Comparison of ENCODE assay signal across 8 cellular contexts in genomic region chr7:23298885-23299769, GRCh38. TPM values are rescaled to one million over a fixed set of nuclear protein-coding genes. Genes with fewer than 3 reads are reported as not detected.
DNase-seq lines count a peak whose midpoint lies in the region; ATAC-seq and TF ChIP-seq lines count a peak whose summit lies in the region.

Gene MALSU1 (plus strand): TSS chr7:23299339. CDS start chr7:23299353, 14 bp downstream.

- H3K27ac Mint-ChIP-seq in activated naive CD8-positive, alpha-beta T cell treated with anti-CD3 and anti-CD28 coated beads, Interleukin-2, amount 10 ng/mL, durations not matched to agents 7 days and 5 days: peak within 1 kb of the TSS; percentile 96
- peak within 1 kb of the TSS; percentile 93 for H3K27ac Mint-ChIP-seq in osteocyte (ENCODE audit: unreplicated experiment)

- no peaks in the 10 kb centered on the region for H4K20me1 ChIP-seq in SU-DHL-6 (ENCODE audit: low read depth, low read length)

- H3K36me3 ChIP-seq in SU-DHL-6 (ENCODE audit: low read length): peaks cover 7% of the 10 kb centered on the region; the same call in 1 of the 2 replicates
- peaks cover 5% of the 10 kb centered on the region for H3K36me3 ChIP-seq in thymus (ENCODE audit: control insufficient read depth, insufficient read depth)

- H3F3A ChIP-seq in SU-DHL-6 (ENCODE audit: insufficient read depth): peaks cover 14% of the 10 kb centered on the region

- TF ChIP-seq CTCF in SU-DHL-6 (IDR thresholded peaks at IDR 0.05; ENCODE audit: insufficient read depth, low read length, poor library complexity, severe bottlenecking) (no peak), osteocyte (IDR thresholded peaks at IDR 0.05) (no peak)

- TF ChIP-seq POLR2A in GM10847 (IDR thresholded peaks at IDR 0.05; ENCODE audit: extremely low read depth, insufficient read length): peak; percentile 92

- peaks cover 31% of the 10 kb centered on the region for H3K4me1 Mint-ChIP-seq in activated naive CD8-positive, alpha-beta T cell treated with anti-CD3 and anti-CD28 coated beads, Interleukin-2, amount 10 ng/mL, durations not matched to agents 7 days and 5 days
- H3K4me1 Mint-ChIP-seq in osteocyte (ENCODE audit: unreplicated experiment): peaks cover 41% of the 10 kb centered on the region

- H3K27me3 Mint-ChIP-seq in activated naive CD8-positive, alpha-beta T cell treated with anti-CD3 and anti-CD28 coated beads, Interleukin-2, amount 10 ng/mL, durations not matched to agents 7 days and 5 days: no peaks in the 10 kb centered on the region
- H3K27me3 Mint-ChIP-seq in osteocyte (ENCODE audit: unreplicated experiment): no peaks in the 10 kb centered on the region

- peak within 1 kb of the TSS; percentile 81 for H3K4me2 ChIP-seq in SU-DHL-6 (ENCODE audit: low read depth, low read length, poor library complexity, severe bottlenecking)

- no peaks in the 10 kb centered on the region for H3K9me2 ChIP-seq in SU-DHL-6 (replicated peaks; ENCODE audit: insufficient read depth, low read length)

- DNase-seq in NCI-H128 (lab: John Stamatoyannopoulos, UW; ENCODE audit: unreplicated experiment) (peak; percentile 93), head of caudate nucleus (peak; percentile 95 to 99 (median 98)), osteocyte (ENCODE audit: extremely low spot score, unreplicated experiment) (peak; percentile 97)
- peak; percentile 95 for DNase-seq in activated naive CD8-positive, alpha-beta T cell treated with anti-CD3 and anti-CD28 coated beads, Interleukin-2, amount 10 ng/mL, durations not matched to agents 7 days and 5 days

- peak within 1 kb of the TSS; percentile 46 for H3K27ac ChIP-seq in SU-DHL-6 (ENCODE audit: low read depth, low read length)
- peak within 1 kb of the TSS; percentile 78 for H3K27ac ChIP-seq in thymus (ENCODE audit: low read depth)

- H3K9ac ChIP-seq in SU-DHL-6 (ENCODE audit: low read length): peak within 1 kb of the TSS; percentile 80

- peak within 1 kb of the TSS; percentile 82 for H2AFZ ChIP-seq in SU-DHL-6 (ENCODE audit: low read depth, low read length, severe bottlenecking)

- intact Hi-C loops in head of caudate nucleus (cut with DNase I): loop anchor here (5.0 kb wide), 1 partner anchor 117 kb away; the partner anchor contains the start of gene NUP42

- H3K4me1 ChIP-seq in thymus (ENCODE audit: control insufficient read depth, insufficient read depth, low read length): peaks cover 5% of the 10 kb centered on the region

- peaks cover 5% of the 10 kb centered on the region for H3K9me3 Mint-ChIP-seq in activated naive CD8-positive, alpha-beta T cell treated with anti-CD3 and anti-CD28 coated beads, Interleukin-2, amount 10 ng/mL, durations not matched to agents 7 days and 5 days
- no peaks in the 10 kb centered on the region for H3K9me3 Mint-ChIP-seq in osteocyte (ENCODE audit: unreplicated experiment)

- peaks cover 16% of the 10 kb centered on the region for H3K36me3 Mint-ChIP-seq in activated naive CD8-positive, alpha-beta T cell treated with anti-CD3 and anti-CD28 coated beads, Interleukin-2, amount 10 ng/mL, durations not matched to agents 7 days and 5 days
- H3K36me3 Mint-ChIP-seq in osteocyte (ENCODE audit: unreplicated experiment): peaks cover 9% of the 10 kb centered on the region

- peak within 1 kb of the TSS; percentile 97 for H3K4me3 Mint-ChIP-seq in activated naive CD8-positive, alpha-beta T cell treated with anti-CD3 and anti-CD28 coated beads, Interleukin-2, amount 10 ng/mL, durations not matched to agents 7 days and 5 days
- H3K4me3 Mint-ChIP-seq in osteocyte (ENCODE audit: unreplicated experiment): peak within 1 kb of the TSS; percentile 91

- H3K79me2 ChIP-seq in SU-DHL-6 (ENCODE audit: insufficient read depth, low read length): peaks cover 39% of the 10 kb centered on the region

- WGBS in thymus: 1% methylated on average over 59 of the region's 59 CpGs

- H3K4me3 ChIP-seq in SU-DHL-6 (ENCODE audit: insufficient read depth, low read length, poor library complexity, severe bottlenecking) (peak within 1 kb of the TSS; percentile 81), thymus (ENCODE audit: low read length) (peak within 1 kb of the TSS; percentile 86)

- H3K27me3 ChIP-seq in SU-DHL-6 (ENCODE audit: low read length) (no peaks in the 10 kb centered on the region), thymus (ENCODE audit: control insufficient read depth, insufficient read depth) (peaks cover 2% of the 10 kb centered on the region)

- ATAC-seq in HG02678 (IDR thresholded peaks at IDR 0.05; ENCODE audit: unreplicated experiment): peak; percentile 100
- peak; percentile 99 for ATAC-seq in activated naive CD8-positive, alpha-beta T cell treated with anti-CD3 and anti-CD28 coated beads, Interleukin-2, amount 10 ng/mL, durations not matched to agents 7 days and 5 days (ENCODE audit: low read depth)

- H3K9me3 ChIP-seq in SU-DHL-6 (ENCODE audit: insufficient read depth, low read length) (no peaks in the 10 kb centered on the region), thymus (ENCODE audit: control insufficient read depth) (no peaks in the 10 kb centered on the region)

- POLR2A ChIA-PET in activated naive CD8-positive, alpha-beta T cell treated with anti-CD3 and anti-CD28 coated beads, Interleukin-2, amount 10 ng/mL, durations not matched to agents 7 days and 5 days (lab: Charles Lee): interaction anchor here (0.6 to 1.4 kb wide), 9 partner anchors 9 to 517 kb away, joined by 3 to 5 read pairs (median 3); no protein-coding TSS in a partner anchor

RNA-seq across cellular contexts. Expression of gene MALSU1, which starts in this region (rescaled TPM):
- 10 to 100 TPM; 46.3 to 52.8 TPM for total RNA-seq in activated naive CD8-positive, alpha-beta T cell treated with anti-CD3 and anti-CD28 coated beads, Interleukin-2, amount 10 ng/mL, durations not matched to agents 7 days and 5 days
- total RNA-seq in osteocyte: 44.8 and 46.2 TPM in 2 replicates
- polyA plus RNA-seq in thymus: 33.1 TPM

Comparison
In these comparisons a context has a peak if more than half of its experiments do, and no peak if none do; other contexts are left out.
1. Peak in every context shown above with its lines: DNase-seq, ATAC-seq, H3K4me3 ChIP-seq and H3K27ac ChIP-seq.